8 cellular contexts compared by ENCODE assay signal in genomic region chr10:80464557-80465466, GRCh38. TPM values are rescaled to one million over a fixed set of nuclear protein-coding genes. Genes with fewer than 3 reads are reported as not detected.
A peak's percentile ranks its signal among the peaks of the same experiment; 100 is the strongest.
DNase-seq lines count a peak whose midpoint lies in the region; ATAC-seq lines count a peak whose summit lies in the region.

No MANE protein-coding gene starts in this region.

- no peaks in the 10 kb centered on the region for H3K27me3 ChIP-seq in BLaER1 treated with 17β-estradiol and CSF1 and Interleukin-3, amounts not matched to agents 10 nM and 100 nM
- H3K27me3 ChIP-seq in iPS-18a (ENCODE audit: control insufficient read depth, insufficient read depth, low read length) = peaks cover 31% of the 10 kb centered on the region
- H3K27me3 ChIP-seq in skeletal muscle satellite cell (ENCODE audit: control insufficient read depth, insufficient read depth, low read length) = no peaks in the 10 kb centered on the region

- no peaks in the 10 kb centered on the region for H3K27me3 Mint-ChIP-seq in IgD-negative memory B cell
- no peaks in the 10 kb centered on the region for H3K27me3 Mint-ChIP-seq in activated naive CD8-positive, alpha-beta T cell treated with anti-CD3 and anti-CD28 coated beads, Interleukin-2, amount 50 U/mL, for 24 hours

- DNase-seq in activated naive CD8-positive, alpha-beta T cell treated with anti-CD3 and anti-CD28 coated beads, Interleukin-2, amount 50 U/mL, for 24 hours = no peak
- no peak for DNase-seq in effector CD8-positive, alpha-beta T cell (lab: John Stamatoyannopoulos, UW)
- DNase-seq in EL = no peak

- H3K27ac Mint-ChIP-seq in IgD-negative memory B cell = peak overlapping the region; percentile 62 to 96 (median 71)
- H3K27ac Mint-ChIP-seq in activated naive CD8-positive, alpha-beta T cell treated with anti-CD3 and anti-CD28 coated beads, Interleukin-2, amount 50 U/mL, for 24 hours = peak overlapping the region; percentile 79

- H3K9me3 Mint-ChIP-seq in IgD-negative memory B cell = no peaks in the 10 kb centered on the region
- no peaks in the 10 kb centered on the region for H3K9me3 Mint-ChIP-seq in activated naive CD8-positive, alpha-beta T cell treated with anti-CD3 and anti-CD28 coated beads, Interleukin-2, amount 50 U/mL, for 24 hours

- peaks cover 49 to 62% (median 61%) of the 10 kb centered on the region in 3 donors for H3K4me1 Mint-ChIP-seq in IgD-negative memory B cell
- peaks cover 98% of the 10 kb centered on the region for H3K4me1 Mint-ChIP-seq in activated naive CD8-positive, alpha-beta T cell treated with anti-CD3 and anti-CD28 coated beads, Interleukin-2, amount 50 U/mL, for 24 hours

- peaks cover 43 to 100% (median 94%) of the 10 kb centered on the region in 11 experiments for H4K20me1 ChIP-seq in BLaER1 treated with 17β-estradiol and CSF1 and Interleukin-3, amounts not matched to agents 10 nM and 100 nM

- no peaks in the 10 kb centered on the region for H3K36me3 Mint-ChIP-seq in IgD-negative memory B cell
- peaks cover 4% of the 10 kb centered on the region for H3K36me3 Mint-ChIP-seq in activated naive CD8-positive, alpha-beta T cell treated with anti-CD3 and anti-CD28 coated beads, Interleukin-2, amount 50 U/mL, for 24 hours (ENCODE audit: low read depth)

- H3K4me3 Mint-ChIP-seq in IgD-negative memory B cell = peak overlapping the region in 2 of 4 donors; percentile 80 to 86
- H3K4me3 Mint-ChIP-seq in activated naive CD8-positive, alpha-beta T cell treated with anti-CD3 and anti-CD28 coated beads, Interleukin-2, amount 50 U/mL, for 24 hours = peak overlapping the region; percentile 81

- H3K4me3 ChIP-seq in BLaER1 treated with 17β-estradiol and CSF1 and Interleukin-3, amounts not matched to agents 10 nM and 100 nM = peak overlapping the region; percentile 40 to 100 (median 78)
- H3K4me3 ChIP-seq in iPS-18a (ENCODE audit: low read length) = peak overlapping the region; percentile 51
- no peak overlapping the region for H3K4me3 ChIP-seq in skeletal muscle satellite cell (ENCODE audit: low read length)

- peak overlapping the region; percentile 93 to 100 (median 99) for H3K4me2 ChIP-seq in BLaER1 treated with 17β-estradiol and CSF1 and Interleukin-3, amounts not matched to agents 10 nM and 100 nM
- peak overlapping the region; percentile 46 for H3K4me2 ChIP-seq in skeletal muscle satellite cell (ENCODE audit: low read length)

- peaks cover 17 to 82% (median 45%) of the 10 kb centered on the region in 11 experiments for H3K36me3 ChIP-seq in BLaER1 treated with 17β-estradiol and CSF1 and Interleukin-3, amounts not matched to agents 10 nM and 100 nM
- H3K36me3 ChIP-seq in iPS-18a (ENCODE audit: control insufficient read depth, low read depth, low read length) (no peaks in the 10 kb centered on the region), skeletal muscle satellite cell (ENCODE audit: insufficient read depth, low read length) (no peaks in the 10 kb centered on the region)

- H3K27ac ChIP-seq in BLaER1 treated with 17β-estradiol and CSF1 and Interleukin-3, amounts not matched to agents 10 nM and 100 nM = peak overlapping the region; percentile 63 to 99 (median 84)
- H3K27ac ChIP-seq in iPS-18a (ENCODE audit: low read length) = peak overlapping the region; percentile 84

- peak overlapping the region; percentile 73 to 100 (median 99) for H3K9ac ChIP-seq in BLaER1 treated with 17β-estradiol and CSF1 and Interleukin-3, amounts not matched to agents 10 nM and 100 nM
- peak overlapping the region; percentile 67 for H3K9ac ChIP-seq in iPS-18a (ENCODE audit: low read length)
- no peak overlapping the region for H3K9ac ChIP-seq in skeletal muscle satellite cell (ENCODE audit: low read depth, low read length)

- peaks cover 99 to 100% (median 100%) of the 10 kb centered on the region in 10 experiments for H3K4me1 ChIP-seq in BLaER1 treated with 17β-estradiol and CSF1 and Interleukin-3, amounts not matched to agents 10 nM and 100 nM
- H3K4me1 ChIP-seq in iPS-18a (ENCODE audit: control insufficient read depth, low read depth, low read length) = peaks cover 73% of the 10 kb centered on the region
- H3K4me1 ChIP-seq in skeletal muscle satellite cell (ENCODE audit: control insufficient read depth, insufficient read depth, low read length) = peaks cover 42% of the 10 kb centered on the region

- no peak for ATAC-seq in activated naive CD8-positive, alpha-beta T cell treated with anti-CD3 and anti-CD28 coated beads, Interleukin-2, amount 50 U/mL, for 24 hours
- ATAC-seq in HG02610 (IDR thresholded peaks at IDR 0.05; ENCODE audit: unreplicated experiment) = no peak

- no peaks in the 10 kb centered on the region; a peak in 1 of 22 replicates for H3K9me3 ChIP-seq in BLaER1 treated with 17β-estradiol and CSF1 and Interleukin-3, amounts not matched to agents 10 nM and 100 nM (replicated peaks in 1 of 11)
- H3K9me3 ChIP-seq in iPS-18a (ENCODE audit: control insufficient read depth, low read depth, low read length) (no peaks in the 10 kb centered on the region), skeletal muscle satellite cell (replicated peaks; ENCODE audit: low read length) (no peaks in the 10 kb centered on the region)

RNA-seq across cellular contexts. Expression of gene TSPAN14, which starts 10.7 kb away (rescaled TPM):
- polyA plus RNA-seq in IgD-negative memory B cell = 45.0 TPM
- total RNA-seq in skeletal muscle satellite cell (2012; rRNA removed) = 9.9 and 11.6 TPM in 2 replicates

RNA-seq across cellular contexts. Expression of gene PRXL2A, which starts 56.5 kb away (rescaled TPM):
- 13.2 TPM for polyA plus RNA-seq in IgD-negative memory B cell
- 0.25 and 0.44 TPM in 2 replicates for total RNA-seq in skeletal muscle satellite cell (2012; rRNA removed)
